In the genomic region with DNA sequence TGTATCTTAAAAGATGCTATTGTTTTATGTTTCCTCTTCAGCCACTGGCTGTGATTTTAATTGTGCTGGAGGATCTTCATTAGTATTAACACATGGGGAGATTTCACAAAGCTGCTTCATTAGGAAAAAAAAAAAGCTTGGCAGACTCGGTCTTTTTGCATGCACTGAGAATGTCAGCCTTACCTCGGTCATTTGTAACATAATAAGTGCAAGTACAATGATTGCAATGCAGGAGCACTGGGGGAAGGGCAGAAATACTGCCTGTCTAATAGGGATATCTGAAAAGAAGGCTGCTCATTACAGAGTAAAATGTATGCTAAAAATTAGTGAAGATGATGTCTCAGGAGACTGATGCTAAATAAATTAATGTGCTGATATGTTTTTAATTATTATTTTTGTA, we compare ENCODE assay signal across 9 cellular contexts. TPM values are rescaled to one million over a fixed set of nuclear protein-coding genes. Genes with fewer than 3 reads are reported as not detected.
DNase-seq lines count a peak whose midpoint lies in the region; ATAC-seq and TF ChIP-seq lines count a peak whose summit lies in the region.
"Had no signal": no experiment of that assay in that cellular context is flagged by ENCODE, and none has a peak within 500 bp of the region (broad histone marks: within the 10 kb centered on the region; RNA-seq: fewer than 3 reads in every experiment).

No MANE protein-coding gene starts in this region.

- H3K79me2 ChIP-seq in fibroblast of lung (ENCODE audit: control insufficient read depth, insufficient read depth, low read length) = peaks cover 15% of the 10 kb centered on the region

- H3K9ac ChIP-seq in fibroblast of lung (ENCODE audit: insufficient read depth, low read length) = no peak overlapping the region

- H3K36me3 ChIP-seq in fibroblast of lung (ENCODE audit: control insufficient read depth, insufficient read depth, low read length) = no peaks in the 10 kb centered on the region
- no peaks in the 10 kb centered on the region for H3K36me3 ChIP-seq in gastrocnemius medialis

- no peak for TF ChIP-seq POLR2A in gastrocnemius medialis (IDR thresholded peaks at IDR 0.05)

- no peaks in the 10 kb centered on the region for H3K9me3 ChIP-seq in fibroblast of lung (ENCODE audit: control insufficient read depth, insufficient read depth, low read depth, low read length)
- no peaks in the 10 kb centered on the region for H3K9me3 ChIP-seq in gastrocnemius medialis

- no peaks in the 10 kb centered on the region for H4K20me1 ChIP-seq in fibroblast of lung (ENCODE audit: control insufficient read depth, extremely low read depth, insufficient read depth, low read length)

- intact Hi-C loops in gastrocnemius medialis (cut with DNase I; ENCODE audit: low total_unique reads) = loop anchor here (5.0 to 10.0 kb wide), 4 partner anchors 100 to 1160 kb away; a partner anchor contains a TSS

- in situ Hi-C loops in gastrocnemius medialis (cut with MboI; ENCODE audit: low sequenced_read_pairs in 4 of 4) = loop anchor here in 1 of 4 donors (10.0 kb wide), 1 partner anchor 103 kb away; no protein-coding TSS in a partner anchor

- peak overlapping the region; percentile 46 for H3K4me2 ChIP-seq in fibroblast of lung (ENCODE audit: extremely low read depth, insufficient read depth, low read length)

- no peak overlapping the region for H2AFZ ChIP-seq in fibroblast of lung (ENCODE audit: low read length)

- H3K4me3 ChIP-seq in fibroblast of lung (replicated peaks in 1 of 4; ENCODE audit: control extremely low read depth in 1 of 4, insufficient read depth in 1 of 4, low read depth in 3 of 4, low read length in 4 of 4) (peak overlapping the region in 2 of 4 experiments; percentile 77 to 97), gastrocnemius medialis (peak overlapping the region; percentile 67 to 92 (median 70))
- H3K4me3 ChIP-seq: SK-N-MC had no signal

- H3K27ac ChIP-seq in fibroblast of lung (ENCODE audit: insufficient read depth, low read length) = no peak overlapping the region
- peak overlapping the region; percentile 87 to 99 (median 96) for H3K27ac ChIP-seq in gastrocnemius medialis
- H3K27ac ChIP-seq: SK-N-MC had no signal

- H3K27me3 ChIP-seq in fibroblast of lung (ENCODE audit: control insufficient read depth, insufficient read depth, low read length) (no peaks in the 10 kb centered on the region), gastrocnemius medialis (no peaks in the 10 kb centered on the region)

- TF ChIP-seq CTCF in fibroblast of lung (conservative IDR thresholded peaks at IDR 0.05 in 1 of 2, IDR thresholded peaks at IDR 0.05 in 1 of 2; ENCODE audit: low read depth in 1 of 2, low read length in 2 of 2) (no peak), gastrocnemius medialis (IDR thresholded peaks at IDR 0.05 in 4 of 5, conservative IDR thresholded peaks at IDR 0.05 in 1 of 5) (no peak)

- ATAC-seq in gastrocnemius medialis (peak; percentile 11 to 37), GM21360 (IDR thresholded peaks at IDR 0.05; ENCODE audit: unreplicated experiment) (no peak), HG03457 (IDR thresholded peaks at IDR 0.05; ENCODE audit: unreplicated experiment) (no peak)

- DNase-seq in HT-29 (ENCODE audit: low spot score) (peak; percentile 17), NCI-H82 treated with DMSO at 0.1 percent for 48 hours (lab: John Stamatoyannopoulos, UW; ENCODE audit: unreplicated experiment) (peak; percentile 55), fibroblast of lung (ENCODE audit: low read depth in 2 of 2) (peak; percentile 43 to 58), gastrocnemius medialis (peak; percentile 26 to 49), GM03348 (ENCODE audit: low spot score) (no peak)
- DNase-seq in activated CD4-positive, alpha-beta T cell treated with anti-CD3 and anti-CD28 coated beads, Interleukin-2, amount 50 U/mL, for 4 hours = no peak

- H3K4me1 ChIP-seq in fibroblast of lung (ENCODE audit: control insufficient read depth, extremely low read depth, insufficient read depth, low read length) (no peaks in the 10 kb centered on the region), gastrocnemius medialis (peaks cover 14 to 31% of the 10 kb centered on the region in 2 donors)

RNA-seq across cellular contexts. Expression of a gene that starts 1.3 kb away (rescaled TPM):
- total RNA-seq in HT-29 (2014; rRNA removed; shearing (Covaris generic)) = 22.0 and 25.2 TPM in 2 replicates
- 47.0 and 61.8 TPM in 2 replicates for total RNA-seq in fibroblast of lung
- 16.3 and 28.0 TPM in 2 replicates for polyA plus RNA-seq in fibroblast of lung
- 8.7 and 17.1 TPM in 2 replicates for polyA plus RNA-seq in fibroblast of lung (2012)
- polyA minus RNA-seq in fibroblast of lung (ENCODE audit: low replicate concordance) = 14.7 and 34.3 TPM in 2 replicates
- 10 to 100 TPM; 27.6 to 57.2 (median 52.3) TPM for total RNA-seq in gastrocnemius medialis

Comparison
In these comparisons a context has a peak if more than half of its experiments do, and no peak if none do; other contexts are left out.
1. DNase-seq: peak in HT-29 (single experiment), NCI-H82 treated with DMSO at 0.1 percent for 48 hours (single experiment), fibroblast of lung (2 of 2) and gastrocnemius medialis (2 of 2); none in GM03348 (single experiment) and activated CD4-positive, alpha-beta T cell treated with anti-CD3 and anti-CD28 coated beads, Interleukin-2, amount 50 U/mL, for 4 hours (0 of 2).
2. ATAC-seq: peak in gastrocnemius medialis (2 of 2); none in GM21360 (single experiment) and HG03457 (single experiment).